In the genomic region with DNA sequence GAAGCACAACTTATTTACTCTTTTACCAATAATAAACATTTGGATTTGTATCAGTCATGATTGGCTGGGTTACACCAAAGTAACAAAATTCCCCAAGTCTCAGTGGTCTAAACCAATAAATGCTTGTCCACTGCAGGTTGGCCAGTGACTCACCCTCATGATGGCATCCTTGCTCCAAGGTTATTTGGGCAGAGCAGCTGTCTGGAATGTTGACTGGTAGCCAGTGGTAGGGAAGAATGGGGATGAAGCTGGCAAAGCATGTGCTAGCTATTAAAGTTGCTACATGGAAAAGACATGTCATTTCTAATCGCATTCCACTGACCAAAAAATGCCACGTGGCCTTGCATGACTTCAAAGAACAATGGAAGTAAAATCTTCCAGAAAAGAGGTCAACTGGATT, we compare ENCODE assay signal across 23 cellular contexts.
DNase-seq lines count a peak whose midpoint lies in the region; ATAC-seq and TF ChIP-seq lines count a peak whose summit lies in the region.
"Had no signal": no experiment of that assay in that cellular context is flagged by ENCODE, and none has a peak within 500 bp of the region (broad histone marks: within the 10 kb centered on the region; RNA-seq: fewer than 3 reads in every experiment).

No MANE protein-coding gene starts in this region.

- DNase-seq in AG10803 (ENCODE audit: low read depth) (peak; percentile 26), EL (peak; percentile 11), T1000 (lab: John Stamatoyannopoulos, UW) (peak; percentile 13), fibroblast of gingiva (ENCODE audit: low read depth) (peak; percentile 10), D341Med (ENCODE audit: low spot score) (no peak), GM13976 (ENCODE audit: low spot score) (no peak), mucosa of descending colon (no peak)
- DNase-seq: AML-193; C1 segment of cervical spinal cord; Calu3; CD8-positive, alpha-beta memory T cell; GF-D8; NCI-H1105; NCI-H146; NCI-H2029; NCI-H226; NCI-H524; NCI-H774; NK-92 treated with Interleukin-12 subunit alpha and Interleukin-12 subunit beta, amount 100 ng/mL, for 24 hours had no signal

- ATAC-seq in HG03108 (IDR thresholded peaks at IDR 0.05; ENCODE audit: unreplicated experiment) (no peak), mucosa of descending colon (no peak)
- ATAC-seq: HepG2, K562 had no signal

- no peaks in the 10 kb centered on the region for H3K36me3 ChIP-seq in mucosa of descending colon (ENCODE audit: low read depth)
- H3K36me3 ChIP-seq: SJSA1 had no signal

- no peaks in the 10 kb centered on the region for H3K4me1 ChIP-seq in mucosa of descending colon (ENCODE audit: low read depth)
- H3K4me1 ChIP-seq: SJSA1 had no signal

- H3K9me3 ChIP-seq in mucosa of descending colon, result peaks cover 28% of the 10 kb centered on the region
- H3K9me3 ChIP-seq: SJSA1 had no signal

- H3K4me3 ChIP-seq in AG10803 (ENCODE audit: low read length) (no peak overlapping the region), mucosa of descending colon (no peak overlapping the region)
- H3K4me3 ChIP-seq: K562, SJSA1 had no signal

- TF ChIP-seq CTCF in AG10803 (conservative IDR thresholded peaks at IDR 0.05; ENCODE audit: low read length), result no peak
- no peak for TF ChIP-seq CTCF in GM13976 (IDR thresholded peaks at IDR 0.05; ENCODE audit: borderline replicate concordance, control extremely low read depth, extremely low read depth, insufficient read depth, missing control alignments)
- no peak for TF ChIP-seq CTCF in mucosa of descending colon (IDR thresholded peaks at IDR 0.05)

- intact Hi-C loops in mucosa of descending colon (cut with DNase I, micrococcal nuclease), result no loop called here

- in situ Hi-C loops in GM13976 (cut with MboI; ENCODE audit: low sequenced_read_pairs, unreplicated experiment), result no loop called here

Comparison
In these comparisons a context has a peak if more than half of its experiments do, and no peak if none do; other contexts are left out.
1. DNase-seq: peak in AG10803 (single experiment), EL (single experiment), T1000 (single experiment) and fibroblast of gingiva (single experiment); none in D341Med (single experiment), GM13976 (single experiment) and mucosa of descending colon (0 of 3).